In genomic region chr11:73996161-73996747, GRCh38 we compare ENCODE assay signal across 13 cellular contexts. TPM values are rescaled to one million over a fixed set of nuclear protein-coding genes. Genes with fewer than 3 reads are reported as not detected.
DNase-seq lines count a peak whose midpoint lies in the region; ATAC-seq and TF ChIP-seq lines count a peak whose summit lies in the region.
"Had no signal": no experiment of that assay in that cellular context is flagged by ENCODE, and none has a peak within 500 bp of the region (broad histone marks: within the 10 kb centered on the region; RNA-seq: fewer than 3 reads in every experiment).

No MANE protein-coding gene starts in this region.

- peak overlapping the region; percentile 97 to 99 for H3K27ac Mint-ChIP-seq in effector memory CD8-positive, alpha-beta T cell
- H3K27ac Mint-ChIP-seq: H9 had no signal

- H3K4me1 ChIP-seq in Peyer's patch (peaks cover 0 to 19% (median 1%) of the 10 kb centered on the region in 4 donors), upper lobe of right lung (peaks cover 2% of the 10 kb centered on the region), GM23248 (ENCODE audit: insufficient read depth) (no peaks in the 10 kb centered on the region)

- ATAC-seq in effector memory CD8-positive, alpha-beta T cell (replicated peaks), result no peak
- no peak for ATAC-seq in upper lobe of right lung
- ATAC-seq in HG03442 (IDR thresholded peaks at IDR 0.05; ENCODE audit: unreplicated experiment), result no peak
- ATAC-seq: Panc1 had no signal

- H2AFZ ChIP-seq in GM23248, result no peak overlapping the region

- in situ Hi-C loops in GM23248 (cut with MboI), result no loop called here

- peak overlapping the region; percentile 73 to 78 for H3K4me3 Mint-ChIP-seq in effector memory CD8-positive, alpha-beta T cell
- H3K4me3 Mint-ChIP-seq: H9 had no signal

- H3K79me2 ChIP-seq in GM23248 (ENCODE audit: insufficient read depth), result no peaks in the 10 kb centered on the region

- intact Hi-C loops in upper lobe of right lung (cut with DNase I), result no loop called here

- H3K9me3 Mint-ChIP-seq in effector memory CD8-positive, alpha-beta T cell, result no peaks in the 10 kb centered on the region
- H3K9me3 Mint-ChIP-seq: H9 had no signal

- peak overlapping the region; percentile 48 to 61 (median 60) for H3K27ac ChIP-seq in Peyer's patch
- H3K27ac ChIP-seq in upper lobe of right lung, result peak overlapping the region; percentile 67
- no peak overlapping the region for H3K27ac ChIP-seq in GM23248

- no peaks in the 10 kb centered on the region for H3K36me3 ChIP-seq in Peyer's patch
- no peaks in the 10 kb centered on the region for H3K36me3 ChIP-seq in upper lobe of right lung
- H3K36me3 ChIP-seq in GM23248 (ENCODE audit: low read depth), result no peaks in the 10 kb centered on the region

- H3K4me2 ChIP-seq in GM23248 (ENCODE audit: unreplicated experiment), result no peak overlapping the region

- no peaks in the 10 kb centered on the region for H3K9me3 ChIP-seq in Peyer's patch
- no peaks in the 10 kb centered on the region for H3K9me3 ChIP-seq in upper lobe of right lung
- H3K9me3 ChIP-seq in GM23248 (ENCODE audit: low read depth), result no peaks in the 10 kb centered on the region

- DNase-seq in activated naive CD4-positive, alpha-beta T cell treated with Interleukin-2 at 50 U/mL for 16 hours, result peak; percentile 7
- DNase-seq in activated naive CD4-positive, alpha-beta T cell treated with anti-CD3 and anti-CD28 coated beads, Interleukin-2, amount 50 U/mL, for 16 hours, result no peak
- peak in 1 of 3 donors; percentile 44 for DNase-seq in Peyer's patch
- DNase-seq in effector memory CD8-positive, alpha-beta T cell, result no peak
- DNase-seq in upper lobe of right lung, result no peak
- DNase-seq in GM23248, result no peak
- DNase-seq in iPS-NIHi11 (ENCODE audit: low spot score), result no peak
- DNase-seq: H9, NCI-H1694 treated with DMSO at 0.1 percent for 48 hours, T1000 had no signal

- H3K4me1 Mint-ChIP-seq in effector memory CD8-positive, alpha-beta T cell (ENCODE audit: low read depth in 2 of 2), result peaks cover 25 to 34% of the 10 kb centered on the region in 2 donors

- no peak overlapping the region for H3K9ac ChIP-seq in GM23248

- no peaks in the 10 kb centered on the region for H4K20me1 ChIP-seq in GM23248 (ENCODE audit: insufficient read depth)

- H3K9me2 ChIP-seq in GM23248 (ENCODE audit: insufficient read depth), result no peaks in the 10 kb centered on the region

- H3K27me3 ChIP-seq in Peyer's patch, result no peaks in the 10 kb centered on the region
- H3K27me3 ChIP-seq in upper lobe of right lung, result no peaks in the 10 kb centered on the region
- H3K27me3 ChIP-seq in GM23248 (replicated peaks; ENCODE audit: insufficient read depth), result no peaks in the 10 kb centered on the region

- 66 to 81% methylated on average over 4 of the region's 4 CpGs for WGBS in GM23248 (ENCODE audit: low coverage in 1 of 2, low lambda C conversion rate in 2 of 2, missing lambda C conversion rate in 2 of 2), 2 experiments

- no peak for TF ChIP-seq CTCF in Peyer's patch (IDR thresholded peaks at IDR 0.05)
- no peak for TF ChIP-seq CTCF in upper lobe of right lung (IDR thresholded peaks at IDR 0.05)

- H3F3A ChIP-seq in GM23248 (ENCODE audit: insufficient read depth), result no peaks in the 10 kb centered on the region

- H3K4me3 ChIP-seq in Peyer's patch (no peak overlapping the region), upper lobe of right lung (no peak overlapping the region), GM23248 (no peak overlapping the region)

- TF ChIP-seq POLR2A in Peyer's patch (IDR thresholded peaks at IDR 0.05), result no peak

- peaks cover 8% of the 10 kb centered on the region for H3K36me3 Mint-ChIP-seq in effector memory CD8-positive, alpha-beta T cell (ENCODE audit: insufficient read depth)

- no peaks in the 10 kb centered on the region for H3K27me3 Mint-ChIP-seq in effector memory CD8-positive, alpha-beta T cell

RNA-seq across cellular contexts. Expression of gene UCP3, which starts 12.6 kb away (rescaled TPM):
- total RNA-seq in Peyer's patch (1 to 10 TPM in 3 of 4 donors, under 1 TPM in 1; 0.76 to 3.4 (median 2.2) TPM), upper lobe of right lung (2.6 TPM)
- 0.11 TPM in 1 of 2 replicates, not detected in the other for total RNA-seq in GM23248 (2014; rRNA removed; shearing (Covaris generic))
- polyA plus RNA-seq in GM23248 (2016; fragmentation: Nextera tagmentation; extraction: Ambion mirVana), result 0.22 TPM in 1 of 2 replicates, not detected in the other

RNA-seq across cellular contexts. Expression of gene UCP2, which starts 13.6 kb away (rescaled TPM):
- total RNA-seq in Peyer's patch (100 to 1,000 TPM in 1 of 4 donors, 10 to 100 TPM in 3; 10.7 to 180 (median 27.4) TPM), upper lobe of right lung (56.3 TPM)
- total RNA-seq in GM23248 (2014; rRNA removed; shearing (Covaris generic)), result 2.4 TPM in 1 of 2 replicates, not detected in the other
- polyA plus RNA-seq in GM23248 (2016; fragmentation: Nextera tagmentation; extraction: Ambion mirVana), result 2.0 and 2.8 TPM in 2 replicates

RNA-seq across cellular contexts. Expression of gene DNAJB13, which starts 45.4 kb away (rescaled TPM):
- total RNA-seq in Peyer's patch (1 to 10 TPM in 1 of 4 donors, under 1 TPM in 1, not detected in 2; 0.54 to 4.4 TPM), upper lobe of right lung (not detected)
- not detected in 2 replicates for total RNA-seq in GM23248 (2014; rRNA removed; shearing (Covaris generic))
- polyA plus RNA-seq in GM23248 (2016; fragmentation: Nextera tagmentation; extraction: Ambion mirVana), result 0.41 TPM in 2 replicates
- total RNA-seq: H9, skeletal muscle tissue had no signal
